Comparison of ENCODE assay signal across 1 cellular context in the genomic region with DNA sequence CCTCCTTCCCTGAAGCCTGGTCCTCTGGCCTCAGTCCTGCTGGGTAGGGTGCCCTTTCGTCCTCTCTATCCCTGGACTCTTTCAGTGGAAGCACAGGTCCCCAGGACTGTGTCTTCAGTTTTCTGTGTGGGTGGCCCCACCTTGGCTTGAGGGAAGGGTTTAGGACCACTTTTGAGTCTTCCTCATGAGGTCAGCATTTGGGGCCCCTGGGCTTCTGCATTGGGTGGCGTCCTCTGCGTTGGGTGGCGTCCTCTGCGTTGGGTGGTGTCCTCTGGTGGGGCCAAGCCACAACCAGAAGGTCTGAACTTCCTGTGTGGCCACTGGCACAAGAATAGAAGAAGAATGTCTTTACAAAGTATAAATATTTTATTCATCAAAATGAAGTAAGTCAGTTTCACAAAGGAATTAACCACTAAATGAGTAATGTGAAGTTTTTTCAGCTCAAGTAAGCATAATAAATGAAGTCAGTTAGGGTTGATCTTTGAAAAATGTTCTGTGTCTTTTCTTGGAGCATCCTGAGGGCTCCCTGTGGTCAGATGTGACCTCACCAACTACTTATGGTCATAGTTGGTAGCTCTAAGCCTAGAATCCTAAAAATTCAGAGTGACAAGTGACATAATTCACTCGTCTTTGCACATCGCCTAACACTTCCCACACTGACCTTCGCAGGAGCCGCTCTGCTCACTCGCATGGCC.
TF ChIP-seq lines count a peak whose summit lies in the region.

No MANE protein-coding gene starts in this region.

TF ChIP-seq in SK-N-SH, 30 proteins besides CTCF, POLR2A, EP300 and RAD21 (continued from another document):
- TF ChIP-seq, protein P1, sequence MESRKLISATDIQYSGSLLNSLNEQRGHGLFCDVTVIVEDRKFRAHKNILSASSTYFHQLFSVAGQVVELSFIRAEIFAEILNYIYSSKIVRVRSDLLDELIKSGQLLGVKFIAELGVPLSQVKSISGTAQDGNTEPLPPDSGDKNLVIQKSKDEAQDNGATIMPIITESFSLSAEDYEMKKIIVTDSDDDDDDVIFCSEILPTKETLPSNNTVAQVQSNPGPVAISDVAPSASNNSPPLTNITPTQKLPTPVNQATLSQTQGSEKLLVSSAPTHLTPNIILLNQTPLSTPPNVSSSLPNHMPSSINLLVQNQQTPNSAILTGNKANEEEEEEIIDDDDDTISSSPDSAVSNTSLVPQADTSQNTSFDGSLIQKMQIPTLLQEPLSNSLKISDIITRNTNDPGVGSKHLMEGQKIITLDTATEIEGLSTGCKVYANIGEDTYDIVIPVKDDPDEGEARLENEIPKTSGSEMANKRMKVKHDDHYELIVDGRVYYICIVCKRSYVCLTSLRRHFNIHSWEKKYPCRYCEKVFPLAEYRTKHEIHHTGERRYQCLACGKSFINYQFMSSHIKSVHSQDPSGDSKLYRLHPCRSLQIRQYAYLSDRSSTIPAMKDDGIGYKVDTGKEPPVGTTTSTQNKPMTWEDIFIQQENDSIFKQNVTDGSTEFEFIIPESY (IDR thresholded peaks at IDR 0.05; ENCODE audit: borderline replicate concordance, low read depth) = no peak
